Comparison of ENCODE assay signal across 10 cellular contexts in the genomic region with DNA sequence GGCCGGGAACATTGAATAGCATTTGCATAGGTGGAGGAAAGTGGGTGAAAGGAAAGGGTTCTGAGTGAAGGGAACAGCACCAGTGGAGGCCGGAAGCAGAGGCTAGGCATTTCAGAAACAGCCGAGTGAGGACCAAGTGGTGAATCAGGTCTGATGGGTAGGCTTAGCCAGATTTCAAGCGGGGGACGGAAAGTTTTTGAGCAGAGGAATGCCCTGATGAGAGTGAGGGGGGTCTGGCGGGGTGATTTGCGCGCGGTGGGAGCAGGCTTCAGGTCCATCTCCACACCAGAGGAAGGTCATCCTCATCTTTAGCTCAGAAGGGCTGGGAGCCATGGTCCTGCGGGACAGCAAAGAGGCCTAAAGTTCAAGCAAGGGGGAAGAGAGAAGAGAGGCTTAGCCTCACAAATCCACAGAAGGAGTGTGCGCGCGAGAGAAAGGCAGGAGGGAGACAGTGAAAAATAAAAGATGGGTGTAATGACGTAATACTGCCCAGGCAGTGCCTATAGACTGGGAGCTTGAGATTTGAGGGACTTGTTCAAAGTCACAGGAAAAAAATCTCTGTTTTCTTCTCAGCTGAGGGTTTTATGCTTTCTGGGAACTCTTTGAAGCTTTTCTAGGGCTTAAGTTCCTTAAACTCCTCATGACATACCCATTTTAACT. TPM values are rescaled to one million over a fixed set of nuclear protein-coding genes. Genes with fewer than 3 reads are reported as not detected.
DNase-seq lines count a peak whose midpoint lies in the region; ATAC-seq, FAIRE-seq and TF ChIP-seq lines count a peak whose summit lies in the region.
"Had no signal": no experiment of that assay in that cellular context is flagged by ENCODE, and none has a peak within 500 bp of the region (broad histone marks: within the 10 kb centered on the region; RNA-seq: fewer than 3 reads in every experiment).

No MANE protein-coding gene starts in this region.

- TF ChIP-seq POLR2A in spleen (IDR thresholded peaks at IDR 0.05): no peak

- H3K27ac Mint-ChIP-seq in astrocyte (ENCODE audit: unreplicated experiment): peak overlapping the region; percentile 47

- no peak for FAIRE-seq in astrocyte (lab: Jason Lieb, UNC)

- no peak for ATAC-seq in GM19351 (IDR thresholded peaks at IDR 0.05; ENCODE audit: unreplicated experiment)

- H3K9me3 Mint-ChIP-seq in astrocyte (ENCODE audit: unreplicated experiment): peaks cover 2% of the 10 kb centered on the region

- H2AFZ ChIP-seq in astrocyte (ENCODE audit: low read depth, low read length): peak overlapping the region; percentile 90

- H3K9me3 ChIP-seq in astrocyte (ENCODE audit: insufficient read depth, low read depth, low read length): no peaks in the 10 kb centered on the region
- H3K9me3 ChIP-seq in spleen: no peaks in the 10 kb centered on the region

- peaks cover 30% of the 10 kb centered on the region for H3K4me1 ChIP-seq in astrocyte (ENCODE audit: insufficient read depth, low read length)
- H3K4me1 ChIP-seq in spleen: peaks cover 7 to 65% (median 30%) of the 10 kb centered on the region in 6 donors

- peaks cover 4% of the 10 kb centered on the region for H3K36me3 ChIP-seq in astrocyte (ENCODE audit: insufficient read depth, low read length)
- H3K36me3 ChIP-seq in spleen: no peaks in the 10 kb centered on the region

- H3K79me2 ChIP-seq in astrocyte (ENCODE audit: insufficient read depth, low read length): peaks cover 23% of the 10 kb centered on the region

- DNase-seq in NCI-H1417 (lab: John Stamatoyannopoulos, UW): peak in 2 of 3 experiments; percentile 48 to 54
- DNase-seq in NCI-H1417 treated with DMSO at 0.1 percent for 48 hours (lab: John Stamatoyannopoulos, UW): no peak
- no peak for DNase-seq in astrocyte (ENCODE audit: low read depth)
- peak; percentile 37 for DNase-seq in kidney tubule cell (ENCODE audit: low spot score)
- no peak for DNase-seq in spleen
- DNase-seq in HUDEP-2 (lab: John Stamatoyannopoulos, UW; ENCODE audit: unreplicated experiment in 76 of 76): no peak
- DNase-seq in activated CD4-positive, alpha-beta T cell treated with anti-CD3 and anti-CD28 coated beads for 4 hours: no peak
- DNase-seq: 8988T had no signal

- peak overlapping the region; percentile 85 for H3K4me2 ChIP-seq in astrocyte (ENCODE audit: low read length)

- no peaks in the 10 kb centered on the region for H3K27me3 ChIP-seq in astrocyte (ENCODE audit: insufficient read depth, low read length)
- peaks cover 0 to 67% (median 18%) of the 10 kb centered on the region in 7 donors for H3K27me3 ChIP-seq in spleen (replicated peaks in 1 of 7)

- H4K20me1 ChIP-seq in astrocyte (ENCODE audit: insufficient read depth, low read length): peaks cover 13% of the 10 kb centered on the region

- H3K4me3 Mint-ChIP-seq in astrocyte (ENCODE audit: unreplicated experiment): peak overlapping the region; percentile 76

- peak overlapping the region; percentile 88 for H3K9ac ChIP-seq in astrocyte (ENCODE audit: low read length)

- WGBS in spleen, 5 donors: 48 to 56% (median 53%) methylated on average over 14 of the region's 14 CpGs

- H3K4me3 ChIP-seq in astrocyte (ENCODE audit: insufficient read depth, low read depth, low read length): peak overlapping the region; percentile 55
- H3K4me3 ChIP-seq in spleen: peak overlapping the region in 6 of 8 donors; percentile 37 to 76 (median 52)

- peaks cover 7% of the 10 kb centered on the region for H3K27me3 Mint-ChIP-seq in astrocyte (ENCODE audit: low read depth, unreplicated experiment)

- H3K27ac ChIP-seq in astrocyte (ENCODE audit: low read depth, low read length): peak overlapping the region; percentile 76
- H3K27ac ChIP-seq in spleen: peak overlapping the region; percentile 60 to 85 (median 80)

- TF ChIP-seq CTCF in astrocyte (IDR thresholded peaks at IDR 0.05; ENCODE audit: insufficient read depth, low read depth, low read length) (no peak), spleen (IDR thresholded peaks at IDR 0.05 in 8 of 11, conservative IDR thresholded peaks at IDR 0.05 in 3 of 11) (no peak)

- H3K4me1 Mint-ChIP-seq in astrocyte (ENCODE audit: low read depth, unreplicated experiment): peaks cover 24% of the 10 kb centered on the region

- intact Hi-C loops in spleen (cut with DNase I; ENCODE audit: low total_unique reads): no loop called here

- peaks cover 2% of the 10 kb centered on the region for H3K36me3 Mint-ChIP-seq in astrocyte (ENCODE audit: low read depth, unreplicated experiment)

RNA-seq across cellular contexts. Expression of a gene that starts 1.0 kb away (rescaled TPM):
- 41.7 and 42.1 TPM in 2 replicates for total RNA-seq in astrocyte
- total RNA-seq in spleen: 10 to 100 TPM in 6 of 7 donors, 1 to 10 TPM in 1; 9.6 to 35.3 (median 19.9) TPM
- polyA plus RNA-seq in spleen: 1 to 10 TPM; 1.9 to 7.7 (median 6.6) TPM
- total RNA-seq: mononuclear cell had no signal

RNA-seq across cellular contexts. Expression of a gene that starts 31.1 kb away (rescaled TPM):
- total RNA-seq in astrocyte (11.5 and 12.4 TPM in 2 replicates), spleen (10 to 100 TPM; 16.9 to 25.2 (median 20.4) TPM)
- 10 to 100 TPM; 10.6 to 15.6 (median 11.9) TPM for polyA plus RNA-seq in spleen

RNA-seq across cellular contexts. Expression of a gene that starts 54.8 kb away (rescaled TPM):
- total RNA-seq in astrocyte: 218 and 254 TPM in 2 replicates
- 100 to 1,000 TPM; 104 to 235 (median 123) TPM for total RNA-seq in spleen
- polyA plus RNA-seq in spleen: 100 to 1,000 TPM; 155 to 370 (median 238) TPM

Comparison
In these comparisons a context has a peak if more than half of its experiments do, and no peak if none do; other contexts are left out.
1. DNase-seq: peak in NCI-H1417 (2 of 3) and kidney tubule cell (single experiment); none in NCI-H1417 treated with DMSO at 0.1 percent for 48 hours (single experiment), astrocyte (single experiment), spleen (single experiment), HUDEP-2 (0 of 76) and activated CD4-positive, alpha-beta T cell treated with anti-CD3 and anti-CD28 coated beads for 4 hours (0 of 2).